In genomic region chr2:66301073-66301766, GRCh38 we compare ENCODE assay signal across 15 cellular contexts.
A peak's percentile ranks its signal among the peaks of the same experiment; 100 is the strongest.
DNase-seq lines count a peak whose midpoint lies in the region; ATAC-seq, FAIRE-seq and TF ChIP-seq lines count a peak whose summit lies in the region.
"Had no signal": no experiment of that assay in that cellular context is flagged by ENCODE, and none has a peak within 500 bp of the region (broad histone marks: within the 10 kb centered on the region; RNA-seq: fewer than 3 reads in every experiment).

No MANE protein-coding gene starts in this region.

- no peak overlapping the region for H3K4me3 Mint-ChIP-seq in natural killer cell treated with Interleukin-12 subunit alpha and Interleukin-12 subunit beta and Interleukin-15 and Interleukin-18, amount 100 ng/mL, for 72 hours
- H3K4me3 Mint-ChIP-seq: CD4-positive, alpha-beta memory T cell; endodermal cell had no signal

- no peak for FAIRE-seq in HTR-8/SVneo (lab: Jason Lieb, UNC)

- H3K9me3 Mint-ChIP-seq in natural killer cell treated with Interleukin-12 subunit alpha and Interleukin-12 subunit beta and Interleukin-15 and Interleukin-18, amount 100 ng/mL, for 72 hours, result no peaks in the 10 kb centered on the region
- H3K9me3 Mint-ChIP-seq: endodermal cell had no signal

- H3K4me1 Mint-ChIP-seq in natural killer cell treated with Interleukin-12 subunit alpha and Interleukin-12 subunit beta and Interleukin-15 and Interleukin-18, amount 100 ng/mL, for 72 hours (ENCODE audit: low read depth in 2 of 2), result no peaks in the 10 kb centered on the region
- H3K4me1 Mint-ChIP-seq: CD4-positive, alpha-beta memory T cell had no signal

- BruUV-seq in PC-9 (replicated peaks; lab: Mats Ljungman, UMichigan), result no TSS peak

- H4K20me1 ChIP-seq in PC-9 (ENCODE audit: insufficient read depth), result no peaks in the 10 kb centered on the region

- no peaks in the 10 kb centered on the region for H3K9me2 ChIP-seq in PC-9 (ENCODE audit: insufficient read depth)

- H2AFZ ChIP-seq in PC-9, result 0 out of 2 replicates have a peak overlapping the region, but pooled peaks have one; percentile 23

- intact Hi-C loops in PC-9 (cut with micrococcal nuclease; ENCODE audit: unreplicated experiment), result no loop called here

- POLR2A ChIA-PET in HEK293T (lab: Yijun Ruan, JAX) (interaction anchor here (0.6 kb wide), 1 partner anchor 133 kb away, joined by 4 read pairs; no protein-coding TSS in a partner anchor), PC-9 (lab: Charles Lee; ENCODE audit: unreplicated experiment) (no interaction called here)

- H3K27me3 Mint-ChIP-seq in natural killer cell treated with Interleukin-12 subunit alpha and Interleukin-12 subunit beta and Interleukin-15 and Interleukin-18, amount 100 ng/mL, for 72 hours, result peaks cover 0 to 2% of the 10 kb centered on the region in 2 donors
- H3K27me3 Mint-ChIP-seq: CD4-positive, alpha-beta memory T cell had no signal

- no peak overlapping the region for H3K4me2 ChIP-seq in PC-9

- H3K36me3 ChIP-seq in PC-9 (ENCODE audit: low read depth), result no peaks in the 10 kb centered on the region
- no peaks in the 10 kb centered on the region for H3K36me3 ChIP-seq in right atrium auricular region

- H3K36me3 Mint-ChIP-seq in natural killer cell treated with Interleukin-12 subunit alpha and Interleukin-12 subunit beta and Interleukin-15 and Interleukin-18, amount 100 ng/mL, for 72 hours, result no peaks in the 10 kb centered on the region
- H3K36me3 Mint-ChIP-seq: CD4-positive, alpha-beta memory T cell had no signal

- CTCF ChIA-PET in HEK293T (lab: Yijun Ruan, JAX) (interaction anchor here (0.6 to 1.3 kb wide), 2 partner anchors 127 to 1011 kb away, joined by 3 read pairs; no protein-coding TSS in a partner anchor), PC-9 (lab: Charles Lee) (no interaction called here)

- H3K4me3 ChIP-seq in PC-9 (no peak overlapping the region), right atrium auricular region (no peak overlapping the region)

- H3K27me3 ChIP-seq in PC-9 (ENCODE audit: insufficient read depth, low read depth) (no peaks in the 10 kb centered on the region; the same call in 1 of the 2 replicates), right atrium auricular region (no peaks in the 10 kb centered on the region)

- DNase-seq in HEK293T (ENCODE audit: extremely low spot score) (peak; percentile 15), PC-9 (no peak), right atrium auricular region (ENCODE audit: low spot score) (peak; percentile 68), stromal cell of bone marrow (ENCODE audit: low read depth) (peak; percentile 5), T-helper 2 cell (no peak), HTR-8/SVneo (ENCODE audit: insufficient read length, low spot score) (no peak)
- DNase-seq in natural killer cell treated with Interleukin-12 subunit alpha and Interleukin-12 subunit beta and Interleukin-15 and Interleukin-18, amount 100 ng/mL, for 72 hours (ENCODE audit: low spot score), result no peak
- DNase-seq: activated CD8-positive, alpha-beta memory T cell treated with anti-CD3 and anti-CD28 coated beads, Interleukin-2, amount 50 U/mL, for 4 hours; amygdala; CD4-positive, alpha-beta memory T cell; endodermal cell; H7; stimulated activated CD4-positive, alpha-beta T cell treated with anti-CD3 and anti-CD28 coated beads, Interleukin-12 subunit alpha, Interleukin-12 subunit beta, amount 100 ng/mL, for 4 hours had no signal

- H3K27ac ChIP-seq in PC-9 (no peak overlapping the region), right atrium auricular region (peak overlapping the region in 1 of 2 donors; percentile 50)
- H3K27ac ChIP-seq: RWPE1 had no signal

- H3K9me3 ChIP-seq in PC-9 (ENCODE audit: insufficient read depth, low read depth) (no peaks in the 10 kb centered on the region), right atrium auricular region (no peaks in the 10 kb centered on the region)

- H3K4me1 ChIP-seq in PC-9 (replicated peaks; ENCODE audit: insufficient read depth), result no peaks in the 10 kb centered on the region
- no peaks in the 10 kb centered on the region for H3K4me1 ChIP-seq in right atrium auricular region

- no peak overlapping the region for H3K27ac Mint-ChIP-seq in natural killer cell treated with Interleukin-12 subunit alpha and Interleukin-12 subunit beta and Interleukin-15 and Interleukin-18, amount 100 ng/mL, for 72 hours
- H3K27ac Mint-ChIP-seq: CD4-positive, alpha-beta memory T cell; endodermal cell had no signal

- no peaks in the 10 kb centered on the region for H3K79me2 ChIP-seq in PC-9 (ENCODE audit: low read depth)

- no peaks in the 10 kb centered on the region for H3F3A ChIP-seq in PC-9 (ENCODE audit: insufficient read depth, low read depth)

- TF ChIP-seq CTCF in PC-9 (conservative IDR thresholded peaks at IDR 0.05) (no peak), right atrium auricular region (IDR thresholded peaks at IDR 0.05) (no peak)

- ATAC-seq in HG02870 (IDR thresholded peaks at IDR 0.05; ENCODE audit: unreplicated experiment), result no peak
- ATAC-seq in natural killer cell treated with Interleukin-12 subunit alpha and Interleukin-12 subunit beta and Interleukin-15 and Interleukin-18, amount 100 ng/mL, for 72 hours, result no peak

TF ChIP-seq in HEK293T, 16 proteins besides CTCF, POLR2A, EP300 and RAD21:
- TF ChIP-seq ELF4 (IDR thresholded peaks at IDR 0.05), result no peak
- TF ChIP-seq FOXA1 (IDR thresholded peaks at IDR 0.05), result no peak
- no peak for TF ChIP-seq SP1 (IDR thresholded peaks at IDR 0.05)
- peak; percentile 33; the same call in 1 of the 2 replicates for TF ChIP-seq PKNOX1 (IDR thresholded peaks at IDR 0.05)
- TF ChIP-seq ARNT (IDR thresholded peaks at IDR 0.05), result no peak

Comparison
In these comparisons a context has a peak if more than half of its experiments do, and no peak if none do; other contexts are left out.
1. DNase-seq: peak in HEK293T (single experiment), right atrium auricular region (single experiment) and stromal cell of bone marrow (single experiment); none in PC-9 (0 of 2), T-helper 2 cell (0 of 5), HTR-8/SVneo (single experiment) and natural killer cell treated with Interleukin-12 subunit alpha and Interleukin-12 subunit beta and Interleukin-15 and Interleukin-18, amount 100 ng/mL, for 72 hours (single experiment).